ENCODE assay signal across 1 cellular context in the genomic region with DNA sequence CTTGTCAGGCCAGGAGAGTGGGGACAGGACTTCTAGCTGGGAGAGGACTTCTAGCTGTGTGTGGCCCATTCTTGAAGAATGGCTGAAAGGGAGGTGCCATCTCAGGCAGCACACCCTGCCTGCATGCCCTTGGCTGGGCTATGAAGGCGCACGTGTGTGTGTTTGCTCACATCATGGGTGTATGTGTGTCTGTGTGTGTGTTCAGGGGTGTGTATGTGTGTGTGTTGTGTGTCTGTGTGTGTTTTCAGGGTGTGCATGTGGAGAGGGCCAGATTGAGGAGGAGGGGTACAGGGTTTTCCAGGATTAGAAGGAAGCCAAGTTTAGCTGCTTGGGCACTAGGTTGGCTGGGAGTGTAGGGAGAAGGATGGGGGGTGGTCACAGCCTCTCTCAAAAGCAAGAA.
TF ChIP-seq lines count a peak whose summit lies in the region.

No MANE protein-coding gene starts in this region.

TF ChIP-seq in WTC11, 78 proteins besides CTCF, POLR2A, EP300 and RAD21 (continued from another document):
- TF ChIP-seq, protein P1, sequence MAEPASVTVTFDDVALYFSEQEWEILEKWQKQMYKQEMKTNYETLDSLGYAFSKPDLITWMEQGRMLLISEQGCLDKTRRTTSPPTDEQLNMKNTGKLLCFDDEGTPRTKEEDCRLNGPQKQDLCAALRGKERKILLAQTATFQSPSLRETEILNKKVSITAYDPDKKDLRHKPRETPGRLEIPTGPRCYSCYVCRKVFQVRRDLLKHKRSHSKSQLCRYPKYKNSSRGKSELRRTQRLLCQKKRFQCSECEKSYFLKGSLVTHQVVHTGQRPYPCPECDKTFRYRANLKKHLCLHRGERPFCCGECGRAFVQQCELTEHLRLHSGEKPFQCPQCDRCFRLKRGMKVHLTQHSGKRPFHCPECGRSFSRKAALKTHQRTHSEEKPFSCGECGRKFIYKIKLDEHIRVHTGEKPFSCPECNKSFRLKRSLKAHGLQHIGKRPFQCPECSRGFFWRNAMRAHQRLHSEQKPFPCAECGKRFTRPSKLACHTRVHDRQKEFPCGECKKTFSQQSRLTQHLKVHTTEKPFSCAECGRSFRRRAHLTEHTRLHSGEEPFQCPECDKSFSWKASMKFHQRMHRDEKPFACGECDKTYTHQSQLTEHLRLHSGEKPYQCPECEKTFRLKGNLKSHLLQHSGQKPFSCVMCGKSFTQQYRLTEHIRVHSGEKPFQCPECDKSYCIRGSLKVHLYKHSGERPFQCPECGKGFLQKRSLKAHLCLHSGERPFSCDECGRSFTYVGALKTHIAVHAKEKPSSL (CRISPR knock-in tag; conservative IDR thresholded peaks at IDR 0.05) = no peak
- no peak for TF ChIP-seq MYBL2 (CRISPR knock-in tag; IDR thresholded peaks at IDR 0.05)
- no peak for TF ChIP-seq ZNF121 (CRISPR knock-in tag; IDR thresholded peaks at IDR 0.05)
- TF ChIP-seq MXD4 (CRISPR knock-in tag; IDR thresholded peaks at IDR 0.05; ENCODE audit: borderline replicate concordance) = no peak
- TF ChIP-seq, protein P2, sequence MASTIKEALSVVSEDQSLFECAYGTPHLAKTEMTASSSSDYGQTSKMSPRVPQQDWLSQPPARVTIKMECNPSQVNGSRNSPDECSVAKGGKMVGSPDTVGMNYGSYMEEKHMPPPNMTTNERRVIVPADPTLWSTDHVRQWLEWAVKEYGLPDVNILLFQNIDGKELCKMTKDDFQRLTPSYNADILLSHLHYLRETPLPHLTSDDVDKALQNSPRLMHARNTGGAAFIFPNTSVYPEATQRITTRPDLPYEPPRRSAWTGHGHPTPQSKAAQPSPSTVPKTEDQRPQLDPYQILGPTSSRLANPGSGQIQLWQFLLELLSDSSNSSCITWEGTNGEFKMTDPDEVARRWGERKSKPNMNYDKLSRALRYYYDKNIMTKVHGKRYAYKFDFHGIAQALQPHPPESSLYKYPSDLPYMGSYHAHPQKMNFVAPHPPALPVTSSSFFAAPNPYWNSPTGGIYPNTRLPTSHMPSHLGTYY (CRISPR knock-in tag; IDR thresholded peaks at IDR 0.05) = no peak
- TF ChIP-seq, protein P3, sequence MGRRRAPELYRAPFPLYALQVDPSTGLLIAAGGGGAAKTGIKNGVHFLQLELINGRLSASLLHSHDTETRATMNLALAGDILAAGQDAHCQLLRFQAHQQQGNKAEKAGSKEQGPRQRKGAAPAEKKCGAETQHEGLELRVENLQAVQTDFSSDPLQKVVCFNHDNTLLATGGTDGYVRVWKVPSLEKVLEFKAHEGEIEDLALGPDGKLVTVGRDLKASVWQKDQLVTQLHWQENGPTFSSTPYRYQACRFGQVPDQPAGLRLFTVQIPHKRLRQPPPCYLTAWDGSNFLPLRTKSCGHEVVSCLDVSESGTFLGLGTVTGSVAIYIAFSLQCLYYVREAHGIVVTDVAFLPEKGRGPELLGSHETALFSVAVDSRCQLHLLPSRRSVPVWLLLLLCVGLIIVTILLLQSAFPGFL (CRISPR knock-in tag; IDR thresholded peaks at IDR 0.05; ENCODE audit: borderline replicate concordance) = no peak
- TF ChIP-seq, protein P4, sequence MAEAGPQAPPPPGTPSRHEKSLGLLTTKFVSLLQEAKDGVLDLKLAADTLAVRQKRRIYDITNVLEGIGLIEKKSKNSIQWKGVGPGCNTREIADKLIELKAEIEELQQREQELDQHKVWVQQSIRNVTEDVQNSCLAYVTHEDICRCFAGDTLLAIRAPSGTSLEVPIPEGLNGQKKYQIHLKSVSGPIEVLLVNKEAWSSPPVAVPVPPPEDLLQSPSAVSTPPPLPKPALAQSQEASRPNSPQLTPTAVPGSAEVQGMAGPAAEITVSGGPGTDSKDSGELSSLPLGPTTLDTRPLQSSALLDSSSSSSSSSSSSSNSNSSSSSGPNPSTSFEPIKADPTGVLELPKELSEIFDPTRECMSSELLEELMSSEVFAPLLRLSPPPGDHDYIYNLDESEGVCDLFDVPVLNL (CRISPR knock-in tag; IDR thresholded peaks at IDR 0.05; ENCODE audit: borderline replicate concordance, low read depth) = no peak
- TF ChIP-seq IRF2 (CRISPR knock-in tag; IDR thresholded peaks at IDR 0.05; ENCODE audit: borderline replicate concordance, low read depth) = no peak
- TF ChIP-seq, protein P5, sequence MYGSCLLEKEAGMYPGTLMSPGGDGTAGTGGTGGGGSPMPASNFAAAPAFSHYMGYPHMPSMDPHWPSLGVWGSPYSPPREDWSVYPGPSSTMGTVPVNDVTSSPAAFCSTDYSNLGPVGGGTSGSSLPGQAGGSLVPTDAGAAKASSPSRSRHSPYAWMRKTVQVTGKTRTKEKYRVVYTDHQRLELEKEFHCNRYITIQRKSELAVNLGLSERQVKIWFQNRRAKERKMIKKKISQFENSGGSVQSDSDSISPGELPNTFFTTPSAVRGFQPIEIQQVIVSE (CRISPR knock-in tag; IDR thresholded peaks at IDR 0.05; ENCODE audit: borderline replicate concordance) = no peak
- no peak for TF ChIP-seq ZBTB21 (CRISPR knock-in tag; IDR thresholded peaks at IDR 0.05; ENCODE audit: borderline replicate concordance)
- TF ChIP-seq NR1H2 (CRISPR knock-in tag; IDR thresholded peaks at IDR 0.05) = no peak
- TF ChIP-seq ZNF263 (CRISPR knock-in tag; IDR thresholded peaks at IDR 0.05; ENCODE audit: low read depth) = no peak
- no peak for TF ChIP-seq FOXJ3 (CRISPR knock-in tag; IDR thresholded peaks at IDR 0.05; ENCODE audit: borderline replicate concordance)
